ENCODE assay signal across 1 cellular context in the genomic region with DNA sequence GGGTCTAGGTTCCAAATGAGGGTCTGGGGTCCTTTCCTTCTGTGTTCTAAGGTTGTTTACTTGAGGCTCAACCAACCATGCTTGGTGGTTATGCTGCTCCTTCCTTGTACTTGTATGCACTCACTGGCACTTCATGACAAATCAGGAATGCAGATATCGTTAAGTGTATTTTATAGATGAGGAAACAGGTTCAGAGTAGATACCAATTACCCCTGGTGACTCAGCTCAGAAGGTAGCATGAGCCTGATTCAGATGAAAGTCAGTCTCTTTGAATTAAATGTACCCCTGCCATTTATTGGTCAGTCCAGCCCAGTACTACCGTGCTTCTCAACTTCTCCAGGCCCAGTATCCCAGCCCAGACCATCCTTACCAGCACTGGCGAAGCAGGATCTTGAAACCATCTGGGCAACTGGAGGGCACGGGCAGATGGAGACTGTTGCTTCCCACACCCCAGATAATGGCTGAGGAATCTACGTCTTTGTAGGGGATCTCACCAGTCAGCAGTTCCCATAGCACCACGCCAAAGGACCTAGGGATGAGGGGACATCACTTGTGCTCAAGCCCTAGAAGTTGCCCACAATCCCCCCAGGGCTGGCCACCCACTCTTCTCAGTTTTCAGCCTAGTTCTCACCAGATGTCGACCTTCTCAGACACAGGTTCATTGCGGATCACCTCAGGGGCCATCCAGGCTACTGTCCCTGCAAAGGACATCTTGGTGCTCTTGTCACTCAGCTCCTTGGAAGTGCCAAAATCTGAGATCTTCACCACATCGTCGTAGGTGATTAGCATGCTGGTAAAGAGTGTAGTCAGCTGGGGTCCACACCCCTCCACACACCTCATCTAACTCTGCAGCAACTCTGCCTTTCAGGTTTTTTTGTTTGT.
TF ChIP-seq lines count a peak whose summit lies in the region.

No MANE protein-coding gene starts in this region.

TF ChIP-seq in PFSK-1, 5 proteins besides CTCF, POLR2A, EP300 and RAD21:
- TF ChIP-seq FOXP2 (optimal IDR thresholded peaks at IDR 0.05; ENCODE audit: borderline replicate concordance, extremely low read depth, extremely low read length, insufficient read depth) (no peak), POLR2AphosphoS5 (IDR thresholded peaks at IDR 0.05; ENCODE audit: low read depth, low read length) (0 out of 2 replicates have a peak, but pooled peaks have one; percentile 11)
